ENCODE assay signal across 26 cellular contexts in genomic region chr1:154978360-154978759, GRCh38. TPM values are rescaled to one million over a fixed set of nuclear protein-coding genes. Genes with fewer than 3 reads are reported as not detected.
DNase-seq lines count a peak whose midpoint lies in the region; ATAC-seq and TF ChIP-seq lines count a peak whose summit lies in the region.
"Had no signal": no experiment of that assay in that cellular context is flagged by ENCODE, and none has a peak within 500 bp of the region (broad histone marks: within the 10 kb centered on the region; RNA-seq: fewer than 3 reads in every experiment).

No MANE protein-coding gene starts in this region.

- H3K9me2 ChIP-seq in Loucy (replicated peaks; ENCODE audit: low read depth, low read length) (no peaks in the 10 kb centered on the region), SK-N-SH (no peaks in the 10 kb centered on the region)

- H3K36me3 ChIP-seq in Loucy (ENCODE audit: insufficient read depth, low read length) = peaks cover 18% of the 10 kb centered on the region; the same call in 1 of the 2 replicates
- peaks cover 7 to 10% of the 10 kb centered on the region in 2 experiments for H3K36me3 ChIP-seq in SK-N-SH (replicated peaks in 1 of 2; ENCODE audit: control insufficient read depth in 1 of 2, insufficient read depth in 2 of 2, low read length in 1 of 2)
- H3K36me3 ChIP-seq in sigmoid colon = peaks cover 0 to 10% (median 0%) of the 10 kb centered on the region in 4 donors

- H3F3A ChIP-seq in Loucy (ENCODE audit: low read depth) (peaks cover 12% of the 10 kb centered on the region; the same call in 1 of the 2 replicates), SK-N-SH (replicated peaks; ENCODE audit: insufficient read depth) (peaks cover 21% of the 10 kb centered on the region)

- H3K27ac Mint-ChIP-seq in activated CD4-positive, alpha-beta T cell treated with anti-CD3 and anti-CD28 coated beads, Interleukin-2, amount 10 ng/mL, durations not matched to agents 7 days and 5 days = peak overlapping the region; percentile 62
- H3K27ac Mint-ChIP-seq in neural crest cell (ENCODE audit: unreplicated experiment) = no peak overlapping the region

- H3K9me3 ChIP-seq in Loucy (ENCODE audit: insufficient read depth, low read depth, low read length) (no peaks in the 10 kb centered on the region), SK-N-SH (no peaks in the 10 kb centered on the region), sigmoid colon (no peaks in the 10 kb centered on the region)
- H3K9me3 ChIP-seq: Peyer's patch had no signal

- peaks cover 23% of the 10 kb centered on the region for H3K4me1 Mint-ChIP-seq in activated CD4-positive, alpha-beta T cell treated with anti-CD3 and anti-CD28 coated beads, Interleukin-2, amount 10 ng/mL, durations not matched to agents 7 days and 5 days
- peaks cover 4% of the 10 kb centered on the region for H3K4me1 Mint-ChIP-seq in neural crest cell

- ATAC-seq in GM18498 (IDR thresholded peaks at IDR 0.05; ENCODE audit: unreplicated experiment) = no peak
- ATAC-seq: CD8-positive, alpha-beta T cell had no signal

- H3K4me1 ChIP-seq in Loucy (ENCODE audit: insufficient read depth, low read length, poor library complexity, severe bottlenecking) (peaks cover 27% of the 10 kb centered on the region), SK-N-SH (ENCODE audit: control insufficient read depth in 1 of 2, insufficient read depth in 2 of 2, low read depth in 1 of 2, low read length in 1 of 2) (peaks cover 17 to 35% of the 10 kb centered on the region in 2 experiments; a peak in 3 of 4 replicates), sigmoid colon (peaks cover 0 to 19% (median 13%) of the 10 kb centered on the region in 4 donors)

- H2AFZ ChIP-seq in Loucy (ENCODE audit: low read length) = no peak overlapping the region
- H2AFZ ChIP-seq in SK-N-SH (ENCODE audit: low read depth) = no peak overlapping the region

- no peak for DNase-seq in activated CD4-positive, alpha-beta T cell treated with anti-CD3 and anti-CD28 coated beads, Interleukin-2, amount 10 ng/mL, durations not matched to agents 7 days and 5 days
- DNase-seq in activated CD4-positive, alpha-beta T cell treated with anti-CD3 and anti-CD28 coated beads, Interleukin-2, amount 50 U/mL, for 48 hours = no peak
- DNase-seq in SK-N-SH = no peak
- no peak for DNase-seq in neural crest cell (ENCODE audit: low read depth, low spot score)
- no peak for DNase-seq in sigmoid colon
- no peak for DNase-seq in NCI-H2196 treated with DMSO at 0.1 percent for 48 hours (lab: John Stamatoyannopoulos, UW; ENCODE audit: unreplicated experiment)
- DNase-seq: 8988T; C1 segment of cervical spinal cord; Calu3; CD8-positive, alpha-beta T cell; DMS79 treated with DMSO at 0.1 percent for 48 hours; GF-D8; IMR-90; KG1; NCI-H1092; NCI-H1417 treated with DMSO at 0.1 percent for 48 hours; NCI-H187; NCI-H2081 treated with DMSO at 0.1 percent for 48 hours; NCI-H2171; NCI-H446; NCI-H524 treated with DMSO at 0.1 percent for 48 hours; Peyer's patch; SHP77 treated with DMSO at 0.1 percent for 48 hours had no signal

- H3K79me2 ChIP-seq in Loucy (ENCODE audit: insufficient read depth, low read length) = peaks cover 69% of the 10 kb centered on the region
- peaks cover 73% of the 10 kb centered on the region for H3K79me2 ChIP-seq in SK-N-SH (ENCODE audit: insufficient read depth)

- H3K9me3 Mint-ChIP-seq in activated CD4-positive, alpha-beta T cell treated with anti-CD3 and anti-CD28 coated beads, Interleukin-2, amount 10 ng/mL, durations not matched to agents 7 days and 5 days = no peaks in the 10 kb centered on the region
- no peaks in the 10 kb centered on the region for H3K9me3 Mint-ChIP-seq in neural crest cell
- H3K9me3 Mint-ChIP-seq: CD8-positive, alpha-beta T cell had no signal

- H3K9ac ChIP-seq in Loucy (ENCODE audit: low read depth, low read length, poor library complexity, severe bottlenecking) (peak overlapping the region; percentile 95), SK-N-SH (no peak overlapping the region)

- TF ChIP-seq EP300 in SK-N-SH (IDR thresholded peaks at IDR 0.05; ENCODE audit: borderline replicate concordance in 1 of 2, low read depth in 1 of 2, low read length in 1 of 2) = peak in 1 of 2 experiments; percentile 99; a peak in 2 of 4 replicates
- no peak for TF ChIP-seq EP300 in sigmoid colon (IDR thresholded peaks at IDR 0.05)

- CTCF ChIA-PET in activated CD4-positive, alpha-beta T cell treated with anti-CD3 and anti-CD28 coated beads, Interleukin-2, amount 10 ng/mL, durations not matched to agents 7 days and 5 days (lab: Charles Lee) = interaction anchor here (1.7 kb wide), 1 partner anchor 39 kb away, joined by 3 read pairs; no protein-coding TSS in a partner anchor
- CTCF ChIA-PET in SK-N-SH (lab: Yijun Ruan, JAX) = interaction anchor here (0.9 to 37.5 kb wide), 6 partner anchors 17 to 83 kb away, joined by 3 to 640 read pairs (median 5); partner anchors contain the start of genes ADAM15, LENEP, PYGO2 and ZBTB7B

- TF ChIP-seq CTCF in Loucy (conservative IDR thresholded peaks at IDR 0.05; ENCODE audit: low read length) (no peak), SK-N-SH (IDR thresholded peaks at IDR 0.05) (no peak), neural crest cell (conservative IDR thresholded peaks at IDR 0.05) (no peak), sigmoid colon (IDR thresholded peaks at IDR 0.05) (no peak)

- no peak overlapping the region for H3K4me3 Mint-ChIP-seq in activated CD4-positive, alpha-beta T cell treated with anti-CD3 and anti-CD28 coated beads, Interleukin-2, amount 10 ng/mL, durations not matched to agents 7 days and 5 days
- peak overlapping the region; percentile 28 for H3K4me3 Mint-ChIP-seq in neural crest cell
- H3K4me3 Mint-ChIP-seq: CD8-positive, alpha-beta T cell had no signal

- H3K27me3 Mint-ChIP-seq in activated CD4-positive, alpha-beta T cell treated with anti-CD3 and anti-CD28 coated beads, Interleukin-2, amount 10 ng/mL, durations not matched to agents 7 days and 5 days = no peaks in the 10 kb centered on the region
- H3K27me3 Mint-ChIP-seq in neural crest cell (ENCODE audit: low read depth) = no peaks in the 10 kb centered on the region

- POLR2A ChIA-PET in activated CD4-positive, alpha-beta T cell treated with anti-CD3 and anti-CD28 coated beads, Interleukin-2, amount 10 ng/mL, durations not matched to agents 7 days and 5 days (lab: Charles Lee) = no interaction called here
- POLR2A ChIA-PET in SK-N-SH (lab: Yijun Ruan, JAX) = interaction anchor here (1.2 to 2.8 kb wide), 8 partner anchors 8 to 73 kb away, joined by 3 to 25 read pairs (median 4); partner anchors contain the start of genes ADAM15, LENEP, PBXIP1 and PYGO2

- peaks cover 23% of the 10 kb centered on the region for H4K20me1 ChIP-seq in Loucy (ENCODE audit: insufficient read depth, low read length, poor library complexity, severe bottlenecking)
- H4K20me1 ChIP-seq in SK-N-SH (ENCODE audit: insufficient read depth) = no peaks in the 10 kb centered on the region

- H3K36me3 Mint-ChIP-seq in activated CD4-positive, alpha-beta T cell treated with anti-CD3 and anti-CD28 coated beads, Interleukin-2, amount 10 ng/mL, durations not matched to agents 7 days and 5 days (ENCODE audit: low read depth) = peaks cover 34% of the 10 kb centered on the region
- H3K36me3 Mint-ChIP-seq in neural crest cell (ENCODE audit: low read depth) = peaks cover 8% of the 10 kb centered on the region

- H3K27me3 ChIP-seq in Loucy (ENCODE audit: insufficient read depth, low read length, poor library complexity, severe bottlenecking) (no peaks in the 10 kb centered on the region), SK-N-SH (ENCODE audit: insufficient read depth) (no peaks in the 10 kb centered on the region), sigmoid colon (no peaks in the 10 kb centered on the region)
- H3K27me3 ChIP-seq: Peyer's patch had no signal

- WGBS in SK-N-SH (ENCODE audit: low lambda C conversion rate) = 72% methylated on average over 3 of the region's 3 CpGs
- WGBS in sigmoid colon, 2 donors = 95% methylated on average over 3 of the region's 3 CpGs

- no peak for TF ChIP-seq RAD21 in SK-N-SH (IDR thresholded peaks at IDR 0.05; ENCODE audit: low read length)

- H3K27ac ChIP-seq in SK-N-SH (ENCODE audit: low read depth in 2 of 2, low read length in 1 of 2) (peak overlapping the region; percentile 99 to 100; a peak in 3 of 4 replicates), sigmoid colon (no peak overlapping the region)
- H3K27ac ChIP-seq: Peyer's patch had no signal

- intact Hi-C loops in sigmoid colon (cut with DNase I) = no loop called here

- no peak overlapping the region for H3K4me3 ChIP-seq in Loucy (ENCODE audit: low read length, poor library complexity, severe bottlenecking)
- no peak overlapping the region for H3K4me3 ChIP-seq in SK-N-SH (ENCODE audit: low read depth in 2 of 2, low read length in 1 of 2)
- no peak overlapping the region for H3K4me3 ChIP-seq in sigmoid colon
- H3K4me3 ChIP-seq: Peyer's patch had no signal

- no peak for TF ChIP-seq POLR2A in sigmoid colon (IDR thresholded peaks at IDR 0.05)

- H3K4me2 ChIP-seq in Loucy (ENCODE audit: low read depth, low read length, poor library complexity, severe bottlenecking) (peak overlapping the region; percentile 89), SK-N-SH (no peak overlapping the region)

RNA-seq across cellular contexts. Expression of gene CKS1B, which starts 3.9 kb away (rescaled TPM):
- total RNA-seq in activated CD4-positive, alpha-beta T cell treated with anti-CD3 and anti-CD28 coated beads, Interleukin-2, amount 10 ng/mL, durations not matched to agents 7 days and 5 days = 100 to 1,000 TPM; 147 to 157 TPM
- polyA plus RNA-seq in SK-N-SH (2012; rRNA removed) = 256 and 308 TPM in 2 replicates
- 286 and 340 TPM in 2 replicates for polyA plus RNA-seq in SK-N-SH (2012; cell fraction: cytosol; rRNA removed)
- polyA plus RNA-seq in SK-N-SH (2012; cell fraction: nucleus; rRNA removed) = 86.1 and 118 TPM in 2 replicates
- total RNA-seq in neural crest cell = 211 and 217 TPM in 2 replicates
- 10 to 100 TPM; 10.2 to 35.7 (median 25.7) TPM for total RNA-seq in sigmoid colon
- polyA plus RNA-seq in sigmoid colon = 100 to 1,000 TPM in 1 of 3 donors, 10 to 100 TPM in 2; 73.3 to 104 (median 95.5) TPM

RNA-seq across cellular contexts. Expression of gene FLAD1, which starts 4.8 kb away (rescaled TPM):
- total RNA-seq in activated CD4-positive, alpha-beta T cell treated with anti-CD3 and anti-CD28 coated beads, Interleukin-2, amount 10 ng/mL, durations not matched to agents 7 days and 5 days = 10 to 100 TPM; 41.2 to 41.3 TPM
- polyA plus RNA-seq in SK-N-SH (2012; rRNA removed) (50.8 and 56.2 TPM in 2 replicates), sigmoid colon (10 to 100 TPM; 24.6 to 36.5 (median 27.7) TPM)
- 21.8 and 32.1 TPM in 2 replicates for polyA plus RNA-seq in SK-N-SH (2012; cell fraction: cytosol; rRNA removed)
- 130 and 147 TPM in 2 replicates for polyA plus RNA-seq in SK-N-SH (2012; cell fraction: nucleus; rRNA removed)
- total RNA-seq in neural crest cell (76.3 and 81.9 TPM in 2 replicates), sigmoid colon (10 to 100 TPM; 17.5 to 22.8 (median 18.5) TPM)

RNA-seq across cellular contexts. Expression of gene SHC1, which starts 7.8 kb away (rescaled TPM):
- 100 to 1,000 TPM in 1 of 2 experiments, 10 to 100 TPM in 1; 75.1 to 104 TPM for total RNA-seq in activated CD4-positive, alpha-beta T cell treated with anti-CD3 and anti-CD28 coated beads, Interleukin-2, amount 10 ng/mL, durations not matched to agents 7 days and 5 days
- 338 and 395 TPM in 2 replicates for polyA plus RNA-seq in SK-N-SH (2012; rRNA removed)
- 199 and 274 TPM in 2 replicates for polyA plus RNA-seq in SK-N-SH (2012; cell fraction: cytosol; rRNA removed)
- polyA plus RNA-seq in SK-N-SH (2012; cell fraction: nucleus; rRNA removed) = 1,066 and 1,388 TPM in 2 replicates
- 90.3 and 92.9 TPM in 2 replicates for total RNA-seq in neural crest cell
- total RNA-seq in sigmoid colon = 10 to 100 TPM; 49.2 to 80.4 (median 57.0) TPM
- polyA plus RNA-seq in sigmoid colon = 10 to 100 TPM; 58.5 to 75.2 (median 63.1) TPM

RNA-seq across cellular contexts. Expression of gene LENEP, which starts 15.0 kb away (rescaled TPM):
- total RNA-seq in activated CD4-positive, alpha-beta T cell treated with anti-CD3 and anti-CD28 coated beads, Interleukin-2, amount 10 ng/mL, durations not matched to agents 7 days and 5 days = 1 to 10 TPM in 1 of 2 experiments, under 1 TPM in 1; 0.85 to 1.0 TPM
- 0.26 TPM in 1 of 2 replicates, not detected in the other for polyA plus RNA-seq in SK-N-SH (2012; rRNA removed)
- not detected in 2 replicates for polyA plus RNA-seq in SK-N-SH (2012; cell fraction: cytosol; rRNA removed)
- 0.13 and 0.40 TPM in 2 replicates for polyA plus RNA-seq in SK-N-SH (2012; cell fraction: nucleus; rRNA removed)
- total RNA-seq in neural crest cell = 1.9 and 2.5 TPM in 2 replicates
- not detected for total RNA-seq in sigmoid colon
- polyA plus RNA-seq in sigmoid colon = under 1 TPM in 1 of 3 donors, not detected in 2; 0.39 TPM
- total RNA-seq: CD8-positive, alpha-beta T cell; H4; IMR-90; Peyer's patch had no signal
- polyA plus RNA-seq: IMR-90 had no signal

RNA-seq across cellular contexts. Expression of gene PYGO2, which starts 16.8 kb away (rescaled TPM):
- total RNA-seq in activated CD4-positive, alpha-beta T cell treated with anti-CD3 and anti-CD28 coated beads, Interleukin-2, amount 10 ng/mL, durations not matched to agents 7 days and 5 days = 10 to 100 TPM; 50.0 to 50.2 TPM
- 23.3 and 28.2 TPM in 2 replicates for polyA plus RNA-seq in SK-N-SH (2012; rRNA removed)
- 14.3 and 19.8 TPM in 2 replicates for polyA plus RNA-seq in SK-N-SH (2012; cell fraction: cytosol; rRNA removed)
- polyA plus RNA-seq in SK-N-SH (2012; cell fraction: nucleus; rRNA removed) = 36.8 and 45.8 TPM in 2 replicates
- total RNA-seq in neural crest cell = 63.3 and 65.1 TPM in 2 replicates
- total RNA-seq in sigmoid colon = 10 to 100 TPM; 15.0 to 23.3 (median 16.6) TPM
- polyA plus RNA-seq in sigmoid colon = 10 to 100 TPM; 13.6 to 26.9 (median 16.8) TPM

Comparison
In these comparisons a context has a peak if more than half of its experiments do, and no peak if none do; other contexts are left out.
1. H3K27ac ChIP-seq: peak in SK-N-SH (2 of 2); none in sigmoid colon (0 of 4).